Comparison of ENCODE assay signal across 1 cellular context in the genomic region with DNA sequence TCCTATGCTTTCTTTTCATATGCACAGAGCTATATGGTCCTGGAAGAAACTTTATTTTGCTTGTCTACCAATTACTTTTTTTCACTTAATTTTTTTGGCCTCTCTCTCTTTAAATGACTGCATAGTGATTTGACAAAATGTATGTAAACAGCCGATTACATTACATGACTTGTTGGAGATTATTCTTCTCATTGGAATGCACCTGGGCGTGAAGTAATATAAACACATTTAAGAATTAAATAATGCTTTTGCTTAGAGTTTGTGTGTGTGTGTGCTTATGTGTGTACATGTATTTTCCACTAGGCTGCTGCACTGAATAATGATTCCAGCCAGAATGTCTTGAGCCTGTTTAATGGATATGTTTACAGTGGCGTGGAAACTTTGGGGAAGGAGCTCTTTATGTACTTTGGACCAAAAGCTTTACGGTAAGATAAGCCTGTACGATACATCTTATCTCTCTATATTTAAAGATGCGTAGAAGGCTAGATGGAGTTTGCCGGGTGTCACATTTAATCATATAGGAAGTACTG.
TF ChIP-seq lines count a peak whose summit lies in the region.

No MANE protein-coding gene starts in this region.

TF ChIP-seq in SK-N-SH treated with all-trans-retinoic acid at 6 μM for 48 hours, 23 proteins besides CTCF, POLR2A, EP300 and RAD21 (continued from another document):
- TF ChIP-seq, protein P1, sequence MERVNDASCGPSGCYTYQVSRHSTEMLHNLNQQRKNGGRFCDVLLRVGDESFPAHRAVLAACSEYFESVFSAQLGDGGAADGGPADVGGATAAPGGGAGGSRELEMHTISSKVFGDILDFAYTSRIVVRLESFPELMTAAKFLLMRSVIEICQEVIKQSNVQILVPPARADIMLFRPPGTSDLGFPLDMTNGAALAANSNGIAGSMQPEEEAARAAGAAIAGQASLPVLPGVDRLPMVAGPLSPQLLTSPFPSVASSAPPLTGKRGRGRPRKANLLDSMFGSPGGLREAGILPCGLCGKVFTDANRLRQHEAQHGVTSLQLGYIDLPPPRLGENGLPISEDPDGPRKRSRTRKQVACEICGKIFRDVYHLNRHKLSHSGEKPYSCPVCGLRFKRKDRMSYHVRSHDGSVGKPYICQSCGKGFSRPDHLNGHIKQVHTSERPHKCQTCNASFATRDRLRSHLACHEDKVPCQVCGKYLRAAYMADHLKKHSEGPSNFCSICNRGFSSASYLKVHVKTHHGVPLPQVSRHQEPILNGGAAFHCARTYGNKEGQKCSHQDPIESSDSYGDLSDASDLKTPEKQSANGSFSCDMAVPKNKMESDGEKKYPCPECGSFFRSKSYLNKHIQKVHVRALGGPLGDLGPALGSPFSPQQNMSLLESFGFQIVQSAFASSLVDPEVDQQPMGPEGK (CRISPR knock-in tag; IDR thresholded peaks at IDR 0.05; ENCODE audit: borderline replicate concordance), result no peak
- TF ChIP-seq BACH2 (CRISPR knock-in tag; IDR thresholded peaks at IDR 0.05; ENCODE audit: borderline replicate concordance), result no peak
- no peak for TF ChIP-seq TOX (CRISPR knock-in tag; IDR thresholded peaks at IDR 0.05; ENCODE audit: borderline replicate concordance)
- TF ChIP-seq ZFP30 (CRISPR knock-in tag; IDR thresholded peaks at IDR 0.05), result no peak
- no peak for TF ChIP-seq ZC3H10 (CRISPR knock-in tag; IDR thresholded peaks at IDR 0.05)
- TF ChIP-seq ESRRG (CRISPR knock-in tag; IDR thresholded peaks at IDR 0.05), result no peak
- TF ChIP-seq, protein P2, sequence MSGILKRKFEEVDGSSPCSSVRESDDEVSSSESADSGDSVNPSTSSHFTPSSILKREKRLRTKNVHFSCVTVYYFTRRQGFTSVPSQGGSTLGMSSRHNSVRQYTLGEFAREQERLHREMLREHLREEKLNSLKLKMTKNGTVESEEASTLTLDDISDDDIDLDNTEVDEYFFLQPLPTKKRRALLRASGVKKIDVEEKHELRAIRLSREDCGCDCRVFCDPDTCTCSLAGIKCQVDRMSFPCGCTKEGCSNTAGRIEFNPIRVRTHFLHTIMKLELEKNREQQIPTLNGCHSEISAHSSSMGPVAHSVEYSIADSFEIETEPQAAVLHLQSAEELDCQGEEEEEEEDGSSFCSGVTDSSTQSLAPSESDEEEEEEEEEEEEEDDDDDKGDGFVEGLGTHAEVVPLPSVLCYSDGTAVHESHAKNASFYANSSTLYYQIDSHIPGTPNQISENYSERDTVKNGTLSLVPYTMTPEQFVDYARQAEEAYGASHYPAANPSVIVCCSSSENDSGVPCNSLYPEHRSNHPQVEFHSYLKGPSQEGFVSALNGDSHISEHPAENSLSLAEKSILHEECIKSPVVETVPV (CRISPR knock-in tag; IDR thresholded peaks at IDR 0.05), result no peak
- no peak for TF ChIP-seq ZNF8 (CRISPR knock-in tag; IDR thresholded peaks at IDR 0.05)
- TF ChIP-seq, protein P3, sequence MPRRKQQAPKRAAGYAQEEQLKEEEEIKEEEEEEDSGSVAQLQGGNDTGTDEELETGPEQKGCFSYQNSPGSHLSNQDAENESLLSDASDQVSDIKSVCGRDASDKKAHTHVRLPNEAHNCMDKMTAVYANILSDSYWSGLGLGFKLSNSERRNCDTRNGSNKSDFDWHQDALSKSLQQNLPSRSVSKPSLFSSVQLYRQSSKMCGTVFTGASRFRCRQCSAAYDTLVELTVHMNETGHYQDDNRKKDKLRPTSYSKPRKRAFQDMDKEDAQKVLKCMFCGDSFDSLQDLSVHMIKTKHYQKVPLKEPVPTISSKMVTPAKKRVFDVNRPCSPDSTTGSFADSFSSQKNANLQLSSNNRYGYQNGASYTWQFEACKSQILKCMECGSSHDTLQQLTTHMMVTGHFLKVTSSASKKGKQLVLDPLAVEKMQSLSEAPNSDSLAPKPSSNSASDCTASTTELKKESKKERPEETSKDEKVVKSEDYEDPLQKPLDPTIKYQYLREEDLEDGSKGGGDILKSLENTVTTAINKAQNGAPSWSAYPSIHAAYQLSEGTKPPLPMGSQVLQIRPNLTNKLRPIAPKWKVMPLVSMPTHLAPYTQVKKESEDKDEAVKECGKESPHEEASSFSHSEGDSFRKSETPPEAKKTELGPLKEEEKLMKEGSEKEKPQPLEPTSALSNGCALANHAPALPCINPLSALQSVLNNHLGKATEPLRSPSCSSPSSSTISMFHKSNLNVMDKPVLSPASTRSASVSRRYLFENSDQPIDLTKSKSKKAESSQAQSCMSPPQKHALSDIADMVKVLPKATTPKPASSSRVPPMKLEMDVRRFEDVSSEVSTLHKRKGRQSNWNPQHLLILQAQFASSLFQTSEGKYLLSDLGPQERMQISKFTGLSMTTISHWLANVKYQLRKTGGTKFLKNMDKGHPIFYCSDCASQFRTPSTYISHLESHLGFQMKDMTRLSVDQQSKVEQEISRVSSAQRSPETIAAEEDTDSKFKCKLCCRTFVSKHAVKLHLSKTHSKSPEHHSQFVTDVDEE (CRISPR knock-in tag; IDR thresholded peaks at IDR 0.05), result no peak
- no peak for TF ChIP-seq ISL1 (CRISPR knock-in tag; IDR thresholded peaks at IDR 0.05)
- TF ChIP-seq SNAI2 (CRISPR knock-in tag; IDR thresholded peaks at IDR 0.05), result no peak
